In genomic region chr1:154736840-154737239, GRCh38 we compare ENCODE assay signal across 1 cellular context.
TF ChIP-seq lines count a peak whose summit lies in the region.

No MANE protein-coding gene starts in this region.

TF ChIP-seq in SK-N-SH treated with all-trans-retinoic acid at 6 μM for 48 hours, 23 proteins besides CTCF, POLR2A, EP300 and RAD21 (continued from another document):
- no peak for TF ChIP-seq PATZ1 (CRISPR knock-in tag; IDR thresholded peaks at IDR 0.05; ENCODE audit: borderline replicate concordance)
